9 cellular contexts compared by ENCODE assay signal in the genomic region with DNA sequence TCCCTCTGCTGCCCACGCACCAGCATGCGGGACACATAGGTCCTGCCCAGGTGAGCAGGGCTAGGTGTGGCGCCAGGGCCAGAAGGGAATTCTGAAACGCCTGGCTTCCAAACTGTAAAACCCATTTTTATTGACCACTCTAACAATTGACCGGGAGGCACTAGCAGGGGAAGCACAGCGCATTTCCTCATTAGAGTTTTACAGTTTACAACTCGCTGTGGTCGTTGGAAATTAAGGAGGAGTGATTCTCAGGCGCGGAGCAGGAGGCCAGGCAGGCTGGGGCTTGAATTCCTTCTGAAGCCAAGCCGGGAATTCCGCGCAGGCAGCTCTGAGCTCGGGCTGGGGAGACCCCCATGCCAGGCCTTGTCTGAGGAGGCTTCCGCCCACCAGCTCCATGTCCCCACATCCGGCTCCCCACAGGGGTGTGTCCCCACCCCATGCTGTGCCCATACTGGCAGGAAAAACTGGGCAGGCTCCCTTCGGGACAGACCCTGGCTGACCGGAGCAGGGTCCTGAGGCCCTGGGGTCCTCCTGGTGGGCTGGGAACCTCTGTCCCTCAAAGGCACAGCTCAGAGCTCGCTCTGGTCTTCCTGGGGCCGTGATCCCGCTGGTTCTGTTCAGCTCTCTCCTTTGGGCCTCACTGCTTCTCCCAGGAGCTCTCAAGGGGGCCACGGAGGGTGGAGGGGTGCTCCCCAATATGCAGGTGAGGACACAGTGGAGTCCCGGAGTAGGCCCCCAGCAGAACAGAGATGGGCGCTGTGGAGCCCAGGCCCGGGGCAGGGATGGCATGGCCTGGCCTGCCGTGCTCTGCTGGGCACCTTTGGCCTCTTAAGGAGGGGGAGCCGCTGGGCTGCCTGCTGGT. TPM values are rescaled to one million over a fixed set of nuclear protein-coding genes. Genes with fewer than 3 reads are reported as not detected.
DNase-seq lines count a peak whose midpoint lies in the region; ATAC-seq and TF ChIP-seq lines count a peak whose summit lies in the region.
"Had no signal": no experiment of that assay in that cellular context is flagged by ENCODE, and none has a peak within 500 bp of the region (broad histone marks: within the 10 kb centered on the region; RNA-seq: fewer than 3 reads in every experiment).

No MANE protein-coding gene starts in this region.

- DNase-seq in endothelial cell (ENCODE audit: low spot score) (peak; percentile 30), A172 (ENCODE audit: low spot score) (no peak), RPMI8226 (no peak)
- DNase-seq: NCI-H1105 had no signal

- H3K4me1 Mint-ChIP-seq in IgD-negative memory B cell: peaks cover 0 to 3% (median 3%) of the 10 kb centered on the region in 3 donors
- H3K4me1 Mint-ChIP-seq in endothelial cell (ENCODE audit: unreplicated experiment): peaks cover 32% of the 10 kb centered on the region
- H3K4me1 Mint-ChIP-seq in nephron: peaks cover 16% of the 10 kb centered on the region

- no peaks in the 10 kb centered on the region for H3K36me3 Mint-ChIP-seq in IgD-negative memory B cell
- peaks cover 14% of the 10 kb centered on the region for H3K36me3 Mint-ChIP-seq in endothelial cell (ENCODE audit: low read depth, unreplicated experiment)
- no peaks in the 10 kb centered on the region for H3K36me3 Mint-ChIP-seq in nephron (ENCODE audit: low read depth)

- H3K4me3 Mint-ChIP-seq in IgD-negative memory B cell: peak overlapping the region; percentile 21 to 73 (median 54)
- peak overlapping the region; percentile 83 for H3K4me3 Mint-ChIP-seq in endothelial cell (ENCODE audit: unreplicated experiment)
- H3K4me3 Mint-ChIP-seq in nephron: peak overlapping the region; percentile 64 to 81 (median 79)

- H3K27me3 Mint-ChIP-seq in IgD-negative memory B cell: peaks cover 10% of the 10 kb centered on the region
- H3K27me3 Mint-ChIP-seq in endothelial cell (ENCODE audit: unreplicated experiment): peaks cover 2% of the 10 kb centered on the region
- H3K27me3 Mint-ChIP-seq in nephron (ENCODE audit: low read depth): peaks cover 18% of the 10 kb centered on the region

- H3K27ac Mint-ChIP-seq in IgD-negative memory B cell (peak overlapping the region in 2 of 3 donors; percentile 71 to 72), endothelial cell (ENCODE audit: unreplicated experiment) (peak overlapping the region; percentile 82), nephron (peak overlapping the region; percentile 81 to 90 (median 89))

- no peak for ATAC-seq in HG02759 (IDR thresholded peaks at IDR 0.05; ENCODE audit: unreplicated experiment)
- ATAC-seq in GM19463 (IDR thresholded peaks at IDR 0.05; ENCODE audit: unreplicated experiment): no peak

- H3K27ac ChIP-seq in C4-2B: peak overlapping the region; percentile 97

- no peak for TF ChIP-seq CTCF in C4-2B (conservative IDR thresholded peaks at IDR 0.05)
- TF ChIP-seq CTCF in endothelial cell (IDR thresholded peaks at IDR 0.05; ENCODE audit: unreplicated experiment): no peak
- TF ChIP-seq CTCF in nephron (IDR thresholded peaks at IDR 0.05; ENCODE audit: unreplicated experiment in 3 of 3): no peak

- H3K9me3 Mint-ChIP-seq in IgD-negative memory B cell: no peaks in the 10 kb centered on the region
- H3K9me3 Mint-ChIP-seq in endothelial cell (ENCODE audit: unreplicated experiment): no peaks in the 10 kb centered on the region
- H3K9me3 Mint-ChIP-seq in nephron: no peaks in the 10 kb centered on the region

RNA-seq across cellular contexts. Expression of gene NRARP, which starts 1.2 kb away (rescaled TPM):
- polyA plus RNA-seq in IgD-negative memory B cell: not detected
- 170 TPM for total RNA-seq in endothelial cell (ENCODE audit: unreplicated experiment)
- 0.40 and 0.43 TPM in 2 replicates for total RNA-seq in A172 (2014; rRNA removed; shearing (Covaris generic))

RNA-seq across cellular contexts. Expression of gene TOR4A, which starts 25.7 kb away (rescaled TPM):
- 8.9 TPM for polyA plus RNA-seq in IgD-negative memory B cell
- 37.7 TPM for total RNA-seq in endothelial cell (ENCODE audit: unreplicated experiment)
- 79.6 and 94.5 TPM in 2 replicates for total RNA-seq in A172 (2014; rRNA removed; shearing (Covaris generic))

RNA-seq across cellular contexts. Expression of gene NELFB, which starts 48.1 kb away (rescaled TPM):
- 34.2 TPM for polyA plus RNA-seq in IgD-negative memory B cell
- 65.6 TPM for total RNA-seq in endothelial cell (ENCODE audit: unreplicated experiment)
- 104 and 116 TPM in 2 replicates for total RNA-seq in A172 (2014; rRNA removed; shearing (Covaris generic))

RNA-seq across cellular contexts. Expression of gene STPG3, which starts 52.2 kb away (rescaled TPM):
- polyA plus RNA-seq in IgD-negative memory B cell: not detected
- not detected for total RNA-seq in endothelial cell (ENCODE audit: unreplicated experiment)
- total RNA-seq in A172 (2014; rRNA removed; shearing (Covaris generic)): not detected in 2 replicates

Comparison
In these comparisons a context has a peak if more than half of its experiments do, and no peak if none do; other contexts are left out.
1. RNA of gene NRARP, which starts 1.2 kb away (total RNA-seq): 170 TPM in endothelial cell (single experiment); 0.40 to 0.43 TPM in A172; every median in the first group is over 100 times any median in the second.
2. Peak in every context shown above with its lines, with median percentiles within 50 percentile points of each other: H3K27ac Mint-ChIP-seq and H3K4me3 Mint-ChIP-seq.